21 cellular contexts compared by ENCODE assay signal in genomic region chr15:61828008-61828407, GRCh38.
DNase-seq lines count a peak whose midpoint lies in the region; ATAC-seq and TF ChIP-seq lines count a peak whose summit lies in the region.
"Had no signal": no experiment of that assay in that cellular context is flagged by ENCODE, and none has a peak within 500 bp of the region (broad histone marks: within the 10 kb centered on the region; RNA-seq: fewer than 3 reads in every experiment).

No MANE protein-coding gene starts in this region.

- no peaks in the 10 kb centered on the region for H3K27me3 Mint-ChIP-seq in glutamatergic neuron (ENCODE audit: unreplicated experiment)

- no TSS peak for BruUV-seq in HCT116 (replicated peaks; lab: Mats Ljungman, UMichigan)

- H3K79me2 ChIP-seq in HCT116 (ENCODE audit: insufficient read depth, low read length): no peaks in the 10 kb centered on the region

- peaks cover under 1% of the 10 kb centered on the region for H3K36me3 Mint-ChIP-seq in glutamatergic neuron (ENCODE audit: unreplicated experiment)
- H3K36me3 Mint-ChIP-seq: activated naive CD8-positive, alpha-beta T cell treated with anti-CD3 and anti-CD28 coated beads, Interleukin-2, amount 10 ng/mL, durations not matched to agents 7 days and 5 days had no signal

- peaks cover 14% of the 10 kb centered on the region for H3K4me1 ChIP-seq in BE2C
- H3K4me1 ChIP-seq in HCT116 (ENCODE audit: control insufficient read depth in 1 of 2, insufficient read depth in 2 of 2, low read length in 2 of 2): no peaks in the 10 kb centered on the region
- H3K4me1 ChIP-seq: heart left ventricle, prostate gland, tibial nerve had no signal

- H3K4me3 ChIP-seq in BE2C (ENCODE audit: low read depth, low read length) (no peak overlapping the region), HCT116 (replicated peaks in 1 of 2; ENCODE audit: low read depth in 1 of 2, low read length in 2 of 2) (no peak overlapping the region)
- H3K4me3 ChIP-seq: heart left ventricle, prostate gland, tibial nerve had no signal

- POLR2A ChIA-PET in HCT116 (lab: Charles Lee): no interaction called here

- H3K4me1 Mint-ChIP-seq in glutamatergic neuron (ENCODE audit: low read depth, unreplicated experiment): peaks cover 5% of the 10 kb centered on the region
- H3K4me1 Mint-ChIP-seq: B cell had no signal

- H3K4me3 Mint-ChIP-seq in glutamatergic neuron (ENCODE audit: unreplicated experiment): no peak overlapping the region
- H3K4me3 Mint-ChIP-seq: activated CD8-positive, alpha-beta T cell treated with anti-CD3 and anti-CD28 coated beads for 36 hours; activated naive CD8-positive, alpha-beta T cell treated with anti-CD3 and anti-CD28 coated beads, Interleukin-2, amount 10 ng/mL, durations not matched to agents 7 days and 5 days; B cell had no signal

- TF ChIP-seq RAD21 in HCT116 (IDR thresholded peaks at IDR 0.05; ENCODE audit: low read depth): no peak

- H3K27ac Mint-ChIP-seq in glutamatergic neuron (ENCODE audit: unreplicated experiment): peak overlapping the region; percentile 70
- H3K27ac Mint-ChIP-seq: activated CD8-positive, alpha-beta T cell treated with anti-CD3 and anti-CD28 coated beads for 36 hours; activated naive CD8-positive, alpha-beta T cell treated with anti-CD3 and anti-CD28 coated beads, Interleukin-2, amount 10 ng/mL, durations not matched to agents 7 days and 5 days; B cell had no signal

- CTCF ChIA-PET in HCT116 (lab: Charles Lee): no interaction called here

- peak; percentile 40 for DNase-seq in BE2C
- DNase-seq in HCT116 (ENCODE audit: low read depth, low spot score): no peak
- peak; percentile 4 for DNase-seq in SK-MEL-5 (ENCODE audit: low read depth, low spot score)
- peak; percentile 49 for DNase-seq in glutamatergic neuron
- DNase-seq in stimulated activated CD4-positive, alpha-beta T cell treated with anti-CD3 and anti-CD28 coated beads, Interleukin-2, amount 100 ng/mL, for 48 hours: no peak
- DNase-seq in SHP77 treated with DMSO at 0.1 percent for 48 hours (lab: John Stamatoyannopoulos, UW): no peak
- DNase-seq: activated CD4-positive, alpha-beta T cell treated with anti-CD3 and anti-CD28 coated beads for 1 hour; activated CD8-positive, alpha-beta T cell treated with anti-CD3 and anti-CD28 coated beads for 36 hours; activated effector memory CD4-positive, alpha-beta T cell treated with anti-CD3 and anti-CD28 coated beads, Interleukin-2, amount 50 U/mL, for 16 hours; activated naive CD8-positive, alpha-beta T cell treated with anti-CD3 and anti-CD28 coated beads, Interleukin-2, amount 10 ng/mL, durations not matched to agents 7 days and 5 days; EL; heart left ventricle; left cardiac atrium; NCI-H748 treated with DMSO at 0.1 percent for 48 hours; SIG-M5; stimulated activated CD8-positive, alpha-beta memory T cell treated with anti-CD3 and anti-CD28 coated beads, Interleukin-4, amount 100 ng/mL, for 48 hours; T-helper 1 cell had no signal

- RAD21 ChIA-PET in HCT116 (lab: Charles Lee; ENCODE audit: low non-redundant PET in 1 of 2, low total read pairs in 2 of 2, uncharacterized antibody in 2 of 2, unreplicated experiment in 2 of 2): no interaction called here

- no peak overlapping the region for H3K27ac ChIP-seq in HCT116 (ENCODE audit: low read depth, low read length)
- H3K27ac ChIP-seq: heart left ventricle, prostate gland, tibial nerve had no signal

- H4K20me1 ChIP-seq in HCT116 (ENCODE audit: insufficient read depth): no peaks in the 10 kb centered on the region

- H3K27me3 ChIP-seq in BE2C (no peaks in the 10 kb centered on the region), HCT116 (ENCODE audit: insufficient read depth, low read length) (no peaks in the 10 kb centered on the region)
- H3K27me3 ChIP-seq: tibial nerve had no signal

- H3K36me3 ChIP-seq in BE2C (no peaks in the 10 kb centered on the region), HCT116 (ENCODE audit: control insufficient read depth in 1 of 2, insufficient read depth in 2 of 2, low read length in 2 of 2) (no peaks in the 10 kb centered on the region)
- H3K36me3 ChIP-seq: heart left ventricle, prostate gland, tibial nerve had no signal

- H3K9me2 ChIP-seq in HCT116 (ENCODE audit: insufficient read depth): no peaks in the 10 kb centered on the region

- TF ChIP-seq POLR2A in HCT116 (IDR thresholded peaks at IDR 0.05; ENCODE audit: borderline replicate concordance, extremely low read depth, insufficient read depth, insufficient read length): no peak

- intact Hi-C loops in HCT116 (cut with micrococcal nuclease): no loop called here

- in situ Hi-C loops in SK-MEL-5 (cut with HindIII; ENCODE audit: low pct_unique_long_range_greater_than_20kb, low sequenced_read_pairs): no loop called here

- H3K9ac ChIP-seq in HCT116 (ENCODE audit: low read length): no peak overlapping the region

- H3K4me2 ChIP-seq in HCT116 (ENCODE audit: low read length): no peak overlapping the region

- no peak overlapping the region for H2AFZ ChIP-seq in HCT116 (ENCODE audit: low read depth, low read length, poor library complexity, severe bottlenecking)

- ATAC-seq in HCT116 (peak; percentile 64), HG03175 (IDR thresholded peaks at IDR 0.05; ENCODE audit: unreplicated experiment) (no peak)
- ATAC-seq: activated CD8-positive, alpha-beta T cell treated with anti-CD3 and anti-CD28 coated beads for 36 hours; heart left ventricle; left cardiac atrium had no signal

- H3K9me3 ChIP-seq in BE2C: no peaks in the 10 kb centered on the region
- H3K9me3 ChIP-seq in HCT116 (ENCODE audit: control insufficient read depth in 1 of 2, insufficient read depth in 1 of 2, low read depth in 1 of 2, low read length in 2 of 2): no peaks in the 10 kb centered on the region
- H3K9me3 ChIP-seq: heart left ventricle, prostate gland, tibial nerve had no signal

- peaks cover 2% of the 10 kb centered on the region for H3K9me3 Mint-ChIP-seq in glutamatergic neuron (ENCODE audit: unreplicated experiment)
- H3K9me3 Mint-ChIP-seq: activated CD8-positive, alpha-beta T cell treated with anti-CD3 and anti-CD28 coated beads for 36 hours; activated naive CD8-positive, alpha-beta T cell treated with anti-CD3 and anti-CD28 coated beads, Interleukin-2, amount 10 ng/mL, durations not matched to agents 7 days and 5 days had no signal

- peak; percentile 48 for TF ChIP-seq CTCF in BE2C (IDR thresholded peaks at IDR 0.05; ENCODE audit: low read depth, low read length)
- TF ChIP-seq CTCF in HCT116 (IDR thresholded peaks at IDR 0.05 in 2 of 3, conservative IDR thresholded peaks at IDR 0.05 in 1 of 3; ENCODE audit: borderline replicate concordance in 1 of 3, insufficient read depth in 1 of 3, low read depth in 2 of 3, low read length in 2 of 3): peak in 2 of 3 experiments; percentile 16 to 30; a peak in 2 of 6 replicates
- peak; percentile 27 for TF ChIP-seq CTCF in glutamatergic neuron (IDR thresholded peaks at IDR 0.05; ENCODE audit: partially characterized antibody, unreplicated experiment)

TF ChIP-seq in HCT116, 20 proteins besides CTCF, POLR2A, EP300 and RAD21:
- TF ChIP-seq FOSL1 (IDR thresholded peaks at IDR 0.05; ENCODE audit: low read depth) (no peak), SIN3A (IDR thresholded peaks at IDR 0.05; ENCODE audit: low read depth) (no peak), SP1 (IDR thresholded peaks at IDR 0.05; ENCODE audit: low read depth) (no peak), SRF (IDR thresholded peaks at IDR 0.05; ENCODE audit: low read depth) (no peak), EZH2 (IDR thresholded peaks at IDR 0.05) (no peak), EGR1 (IDR thresholded peaks at IDR 0.05; ENCODE audit: low read depth) (no peak), JUND (IDR thresholded peaks at IDR 0.05) (no peak), ATF3 (IDR thresholded peaks at IDR 0.05) (no peak), ZFX (IDR thresholded peaks at IDR 0.05) (no peak), POLR2AphosphoS5 (IDR thresholded peaks at IDR 0.05; ENCODE audit: low read depth, low read length) (no peak), ZBTB33 (IDR thresholded peaks at IDR 0.05; ENCODE audit: extremely low read depth, insufficient replicate concordance, low read length) (no peak), ELF1 (IDR thresholded peaks at IDR 0.05; ENCODE audit: borderline replicate concordance, low read depth) (no peak), CBX3 (IDR thresholded peaks at IDR 0.05; ENCODE audit: low read depth) (no peak), YY1 (IDR thresholded peaks at IDR 0.05; ENCODE audit: extremely low read depth, insufficient replicate concordance, low read depth, low read length) (no peak)
TF ChIP-seq in HCT116: peak in this region for 0.

Comparison
In these comparisons a context has a peak if more than half of its experiments do, and no peak if none do; other contexts are left out.
1. DNase-seq: peak in BE2C (single experiment), SK-MEL-5 (single experiment) and glutamatergic neuron (single experiment); none in HCT116 (single experiment), stimulated activated CD4-positive, alpha-beta T cell treated with anti-CD3 and anti-CD28 coated beads, Interleukin-2, amount 100 ng/mL, for 48 hours (0 of 2) and SHP77 treated with DMSO at 0.1 percent for 48 hours (single experiment).
2. Peak in every context shown above with its lines, with median percentiles within 50 percentile points of each other: CTCF ChIP-seq.